ENCODE assay signal across 8 cellular contexts in the genomic region with DNA sequence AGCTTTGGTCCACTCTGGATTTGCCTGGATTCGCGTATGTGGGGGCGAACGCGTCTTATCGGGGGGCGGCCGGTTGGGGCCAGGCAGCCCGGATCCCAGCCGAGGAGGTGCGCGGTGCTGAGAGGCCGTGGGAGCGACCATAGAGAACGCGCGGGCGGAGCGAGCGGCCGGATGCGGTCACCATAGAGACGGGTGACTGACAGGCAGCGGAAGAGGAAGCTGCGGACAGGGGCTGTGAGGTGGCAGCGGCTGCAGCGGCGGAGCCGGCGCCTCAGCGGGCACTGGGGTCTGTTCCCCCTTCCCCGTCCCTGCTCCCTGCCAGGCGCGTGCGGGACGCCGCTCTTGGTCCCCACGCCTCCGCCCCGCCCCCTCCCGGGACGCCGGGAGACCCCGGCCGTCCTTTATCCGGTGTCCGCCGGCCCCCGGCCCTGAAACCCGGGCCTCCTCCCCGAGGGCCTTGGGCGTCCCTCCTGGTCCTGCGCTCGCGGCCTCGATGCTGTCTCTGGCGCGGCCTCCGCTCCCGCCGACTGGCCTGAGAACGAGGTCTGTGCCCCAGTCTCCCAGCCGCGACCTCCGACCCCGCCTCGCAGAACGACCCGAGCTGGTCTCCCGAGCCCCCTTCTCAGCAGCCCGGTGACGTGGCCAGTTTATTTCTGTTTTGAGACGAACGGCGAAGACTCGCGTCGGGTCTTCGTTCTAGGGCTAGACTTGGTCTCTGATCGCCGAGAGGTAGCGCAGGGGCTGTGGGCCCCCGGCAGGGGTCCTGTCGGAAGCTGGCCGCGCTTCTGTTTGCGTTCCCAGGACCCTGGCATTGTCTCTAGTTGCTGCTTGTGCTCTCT. TPM values are rescaled to one million over a fixed set of nuclear protein-coding genes. Genes with fewer than 3 reads are reported as not detected.
A peak's percentile ranks its signal among the peaks of the same experiment; 100 is the strongest.
DNase-seq lines count a peak whose midpoint lies in the region; ATAC-seq and TF ChIP-seq lines count a peak whose summit lies in the region.

CHPF2 (plus strand) TSS at position 212 of the 839 bp plus-strand sequence. CDS start 1,529 bp downstream, outside the sequence.

- H3K9me2 ChIP-seq in PC-9 (ENCODE audit: insufficient read depth): no peaks in the 10 kb centered on the region

- H3K4me3 ChIP-seq in PC-9 (peak within 1 kb of the TSS; percentile 88), epithelial cell of proximal tubule (ENCODE audit: low read depth, low read length) (peak within 1 kb of the TSS; percentile 99), mucosa of stomach (ENCODE audit: low read length) (peak within 1 kb of the TSS; percentile 43)

- H3K9me3 ChIP-seq in PC-9 (ENCODE audit: insufficient read depth, low read depth) (no peaks in the 10 kb centered on the region), mucosa of stomach (ENCODE audit: control insufficient read depth, low read length) (no peaks in the 10 kb centered on the region)

- peaks cover 39% of the 10 kb centered on the region for H4K20me1 ChIP-seq in PC-9 (ENCODE audit: insufficient read depth)

- ATAC-seq in GM21447 (IDR thresholded peaks at IDR 0.05; ENCODE audit: unreplicated experiment): peak; percentile 96

- no peaks in the 10 kb centered on the region for H3K27me3 ChIP-seq in PC-9 (ENCODE audit: insufficient read depth, low read depth)
- no peaks in the 10 kb centered on the region for H3K27me3 ChIP-seq in mucosa of stomach (ENCODE audit: control insufficient read depth, insufficient read depth, low read length)

- peak within 1 kb of the TSS; percentile 79 for H3K9ac ChIP-seq in mucosa of stomach (ENCODE audit: low read length)

- peaks cover 41% of the 10 kb centered on the region for H3K79me2 ChIP-seq in PC-9 (ENCODE audit: low read depth)

- TF ChIP-seq CTCF in PC-9 (conservative IDR thresholded peaks at IDR 0.05): no peak
- no peak for TF ChIP-seq CTCF in epithelial cell of proximal tubule (conservative IDR thresholded peaks at IDR 0.05; ENCODE audit: low read depth, low read length)

- POLR2A ChIA-PET in PC-9 (lab: Charles Lee; ENCODE audit: unreplicated experiment): interaction anchor here (0.5 to 0.7 kb wide), 2 partner anchors 10 to 34 kb away, joined by 3 to 4 read pairs; no protein-coding TSS in a partner anchor

- peak within 1 kb of the TSS; percentile 11; the same call in 1 of the 2 replicates for H3K27ac ChIP-seq in PC-9

- DNase-seq in DMS 273 treated with DMSO at 0.1 percent for 48 hours (lab: John Stamatoyannopoulos, UW) (peak; percentile 74), HuH-7 (ENCODE audit: low spot score) (peak; percentile 99), PC-9 (peak; percentile 76 to 89), epithelial cell of proximal tubule (ENCODE audit: low read depth) (no peak)
- peak; percentile 85 for DNase-seq in activated T-cell treated with anti-CD3 and anti-CD28 coated beads, Interleukin-2, amount 50 U/mL, for 1 hour
- DNase-seq in stimulated activated CD8-positive, alpha-beta memory T cell treated with anti-CD3 and anti-CD28 coated beads, Interleukin-7, amount 100 ng/mL, for 1 hour (ENCODE audit: low read depth in 2 of 2): peak; percentile 83 to 84

- CTCF ChIA-PET in PC-9 (lab: Charles Lee): interaction anchor here (2.2 kb wide), 1 partner anchor 12 kb away, joined by 6 read pairs; no protein-coding TSS in a partner anchor

- H3K4me2 ChIP-seq in PC-9: peak within 1 kb of the TSS; percentile 91

- H3K4me1 ChIP-seq in PC-9 (replicated peaks; ENCODE audit: insufficient read depth) (peaks cover 29% of the 10 kb centered on the region), mucosa of stomach (ENCODE audit: control insufficient read depth, insufficient read depth, low read length) (peaks cover 24% of the 10 kb centered on the region)

- intact Hi-C loops in PC-9 (cut with micrococcal nuclease; ENCODE audit: unreplicated experiment): no loop called here

- BruUV-seq in PC-9 (replicated peaks; lab: Mats Ljungman, UMichigan): no TSS peak

- H3K36me3 ChIP-seq in PC-9 (ENCODE audit: low read depth): peaks cover 16% of the 10 kb centered on the region; the same call in 1 of the 2 replicates
- H3K36me3 ChIP-seq in mucosa of stomach (ENCODE audit: control insufficient read depth, insufficient read depth, low read length): peaks cover under 1% of the 10 kb centered on the region

- peak within 1 kb of the TSS; percentile 92 for H2AFZ ChIP-seq in PC-9

- peaks cover 14% of the 10 kb centered on the region; the same call in 1 of the 2 replicates for H3F3A ChIP-seq in PC-9 (ENCODE audit: insufficient read depth, low read depth)

RNA-seq across cellular contexts. Expression of gene CHPF2, which starts in this region (rescaled TPM):
- total RNA-seq in PC-9 (2021): 47.4 and 54.9 TPM in 2 replicates
- total RNA-seq in epithelial cell of proximal tubule: 40.1 and 45.6 TPM in 2 replicates

Comparison
In these comparisons a context has a peak if more than half of its experiments do, and no peak if none do; other contexts are left out.
1. H3K4me3 ChIP-seq: peak in every context shown above with its lines; median percentile 99 in epithelial cell of proximal tubule; 88 in PC-9; 43 in mucosa of stomach.